ENCODE assay signal across 13 cellular contexts in genomic region chr15:71599404-71600225, GRCh38.
DNase-seq lines count a peak whose midpoint lies in the region; ATAC-seq and TF ChIP-seq lines count a peak whose summit lies in the region.
"Had no signal": no experiment of that assay in that cellular context is flagged by ENCODE, and none has a peak within 500 bp of the region (broad histone marks: within the 10 kb centered on the region; RNA-seq: fewer than 3 reads in every experiment).

No MANE protein-coding gene starts in this region.

- no peak for ATAC-seq in activated CD8-positive, alpha-beta T cell treated with anti-CD3 and anti-CD28 coated beads for 36 hours
- no peak for ATAC-seq in HG02970 (IDR thresholded peaks at IDR 0.05; ENCODE audit: low FRiP score, unreplicated experiment)
- ATAC-seq: body of pancreas had no signal

- CTCF ChIA-PET in activated CD8-positive, alpha-beta T cell treated with anti-CD3 and anti-CD28 coated beads for 36 hours (lab: Charles Lee): no interaction called here

- no peak overlapping the region for H3K4me3 ChIP-seq in fibroblast of villous mesenchyme (ENCODE audit: low read depth, low read length)
- no peak overlapping the region for H3K4me3 ChIP-seq in neural progenitor cell
- H3K4me3 ChIP-seq: BLaER1, body of pancreas had no signal

- H3K4me1 Mint-ChIP-seq in neural progenitor cell: peaks cover 17% of the 10 kb centered on the region
- H3K4me1 Mint-ChIP-seq in activated CD8-positive, alpha-beta T cell treated with anti-CD3 and anti-CD28 coated beads for 36 hours (ENCODE audit: low read depth): no peaks in the 10 kb centered on the region

- peak overlapping the region; percentile 33 for H3K4me2 ChIP-seq in neural progenitor cell
- H3K4me2 ChIP-seq: BLaER1 had no signal

- no peak overlapping the region for H3K4me3 Mint-ChIP-seq in neural progenitor cell
- H3K4me3 Mint-ChIP-seq in activated CD8-positive, alpha-beta T cell treated with anti-CD3 and anti-CD28 coated beads for 36 hours: no peak overlapping the region

- H3K9me3 ChIP-seq in neural progenitor cell (ENCODE audit: low read depth): no peaks in the 10 kb centered on the region

- H3K27me3 Mint-ChIP-seq in neural progenitor cell (ENCODE audit: insufficient read depth, low read depth): no peaks in the 10 kb centered on the region
- H3K27me3 Mint-ChIP-seq in activated CD8-positive, alpha-beta T cell treated with anti-CD3 and anti-CD28 coated beads for 36 hours: peaks cover 1% of the 10 kb centered on the region

- no peaks in the 10 kb centered on the region for H3K27me3 ChIP-seq in neural progenitor cell
- H3K27me3 ChIP-seq: BLaER1, body of pancreas had no signal

- no peaks in the 10 kb centered on the region for H3F3A ChIP-seq in neural progenitor cell (ENCODE audit: low read depth)

- POLR2A ChIA-PET in activated CD8-positive, alpha-beta T cell treated with anti-CD3 and anti-CD28 coated beads for 36 hours (lab: Charles Lee): no interaction called here

- intact Hi-C loops in activated CD8-positive, alpha-beta T cell treated with anti-CD3 and anti-CD28 coated beads for 36 hours (cut with micrococcal nuclease): no loop called here

- H4K20me1 ChIP-seq in neural progenitor cell (ENCODE audit: low read depth): no peaks in the 10 kb centered on the region
- H4K20me1 ChIP-seq: BLaER1 had no signal

- H3K36me3 Mint-ChIP-seq in neural progenitor cell: no peaks in the 10 kb centered on the region
- no peaks in the 10 kb centered on the region for H3K36me3 Mint-ChIP-seq in activated CD8-positive, alpha-beta T cell treated with anti-CD3 and anti-CD28 coated beads for 36 hours (ENCODE audit: low read depth)

- TF ChIP-seq CTCF in fibroblast of villous mesenchyme (IDR thresholded peaks at IDR 0.05; ENCODE audit: insufficient read depth, low read depth, low read length) (no peak), neural progenitor cell (IDR thresholded peaks at IDR 0.05) (no peak)
- TF ChIP-seq CTCF in activated CD8-positive, alpha-beta T cell treated with anti-CD3 and anti-CD28 coated beads for 36 hours (IDR thresholded peaks at IDR 0.05): no peak

- no peak overlapping the region for H3K9ac ChIP-seq in neural progenitor cell
- H3K9ac ChIP-seq: BLaER1 had no signal

- H3K27ac Mint-ChIP-seq in neural progenitor cell: peak overlapping the region; percentile 62
- no peak overlapping the region for H3K27ac Mint-ChIP-seq in activated CD8-positive, alpha-beta T cell treated with anti-CD3 and anti-CD28 coated beads for 36 hours

- no peaks in the 10 kb centered on the region for H3K79me2 ChIP-seq in neural progenitor cell (ENCODE audit: low read depth)

- peaks cover 8% of the 10 kb centered on the region for H3K9me3 Mint-ChIP-seq in neural progenitor cell
- peaks cover 2% of the 10 kb centered on the region for H3K9me3 Mint-ChIP-seq in activated CD8-positive, alpha-beta T cell treated with anti-CD3 and anti-CD28 coated beads for 36 hours

- H3K4me1 ChIP-seq in neural progenitor cell: peaks cover 18% of the 10 kb centered on the region
- H3K4me1 ChIP-seq: BLaER1 had no signal

- H3K36me3 ChIP-seq in neural progenitor cell: no peaks in the 10 kb centered on the region
- H3K36me3 ChIP-seq: BLaER1 had no signal

- no peak overlapping the region for H3K27ac ChIP-seq in neural progenitor cell
- H3K27ac ChIP-seq: BLaER1, body of pancreas had no signal

- H2AFZ ChIP-seq in neural progenitor cell (replicated peaks): no peak overlapping the region

- DNase-seq in AG20443 (ENCODE audit: low spot score): peak; percentile 17
- peak; percentile 2 for DNase-seq in NCI-H69 (lab: John Stamatoyannopoulos, UW)
- DNase-seq in fibroblast of villous mesenchyme (ENCODE audit: low read depth): peak; percentile 52
- no peak for DNase-seq in neural progenitor cell (ENCODE audit: low spot score)
- no peak for DNase-seq in activated CD8-positive, alpha-beta T cell treated with anti-CD3 and anti-CD28 coated beads for 36 hours
- DNase-seq in NCI-H2081 (lab: John Stamatoyannopoulos, UW): no peak
- DNase-seq in GM19238 (ENCODE audit: insufficient read length, low spot score): no peak
- DNase-seq: activated T-cell treated with anti-CD3 and anti-CD28 coated beads, Interleukin-2, amount 50 U/mL, for 48 hours; erythroblast; IMR-90 had no signal

Comparison
In these comparisons a context has a peak if more than half of its experiments do, and no peak if none do; other contexts are left out.
1. DNase-seq: peak in AG20443 (single experiment), NCI-H69 (single experiment) and fibroblast of villous mesenchyme (single experiment); none in neural progenitor cell (single experiment), activated CD8-positive, alpha-beta T cell treated with anti-CD3 and anti-CD28 coated beads for 36 hours (single experiment), NCI-H2081 (0 of 2) and GM19238 (single experiment).